ENCODE assay signal across 9 cellular contexts in genomic region chr7:157412021-157412443, GRCh38.
DNase-seq lines count a peak whose midpoint lies in the region; ATAC-seq, FAIRE-seq and TF ChIP-seq lines count a peak whose summit lies in the region.
"Had no signal": no experiment of that assay in that cellular context is flagged by ENCODE, and none has a peak within 500 bp of the region (broad histone marks: within the 10 kb centered on the region; RNA-seq: fewer than 3 reads in every experiment).

No MANE protein-coding gene starts in this region.

- no peak for FAIRE-seq in GM12892 (lab: Jason Lieb, UNC)

- DNase-seq in activated CD4-positive, CD25-positive, alpha-beta regulatory T cell (lab: John Stamatoyannopoulos, UW): no peak
- peak; percentile 82 for DNase-seq in activated CD4-positive, alpha-beta T cell treated with anti-CD3 and anti-CD28 coated beads for 36 hours
- peak; percentile 40 for DNase-seq in epithelial cell of prostate (ENCODE audit: low read depth, low spot score)
- DNase-seq in stimulated activated CD8-positive, alpha-beta memory T cell treated with anti-CD3 and anti-CD28 coated beads, Interleukin-15, amount 100 ng/mL, for 4 hours (ENCODE audit: low read depth in 2 of 2): peak; percentile 18 to 23
- DNase-seq in NCI-H2107 (lab: John Stamatoyannopoulos, UW): no peak
- DNase-seq in GM12892 (ENCODE audit: insufficient read length): no peak
- DNase-seq: MM.1S had no signal

- ATAC-seq in activated CD4-positive, CD25-positive, alpha-beta regulatory T cell treated with anti-CD3 and anti-CD28 coated beads, Interleukin-2, amount 50 U/mL, for 24 hours: peak; percentile 91 to 93
- peak; percentile 96 for ATAC-seq in activated CD4-positive, alpha-beta T cell treated with anti-CD3 and anti-CD28 coated beads for 36 hours
- ATAC-seq in HG03159 (IDR thresholded peaks at IDR 0.05; ENCODE audit: unreplicated experiment): no peak

- peaks cover 23% of the 10 kb centered on the region for H3K36me3 Mint-ChIP-seq in activated CD4-positive, alpha-beta T cell treated with anti-CD3 and anti-CD28 coated beads for 36 hours (ENCODE audit: low read depth)

- intact Hi-C loops in activated CD4-positive, alpha-beta T cell treated with anti-CD3 and anti-CD28 coated beads for 36 hours (cut with DNase I, micrococcal nuclease): loop anchor here in 1 of 2 experiments (2.0 kb wide), 1 partner anchor 83 kb away; no protein-coding TSS in a partner anchor

- H3K27ac Mint-ChIP-seq in activated CD4-positive, alpha-beta T cell treated with anti-CD3 and anti-CD28 coated beads for 36 hours: peak overlapping the region; percentile 90

- H3K27ac ChIP-seq in epithelial cell of prostate: no peak overlapping the region

- H3K4me3 Mint-ChIP-seq in activated CD4-positive, alpha-beta T cell treated with anti-CD3 and anti-CD28 coated beads for 36 hours: peak overlapping the region; percentile 43

- peaks cover 16% of the 10 kb centered on the region for H3K4me1 Mint-ChIP-seq in activated CD4-positive, alpha-beta T cell treated with anti-CD3 and anti-CD28 coated beads for 36 hours

- POLR2A ChIA-PET in activated CD4-positive, alpha-beta T cell treated with anti-CD3 and anti-CD28 coated beads for 36 hours (lab: Charles Lee): no interaction called here

- H3K9me3 Mint-ChIP-seq in activated CD4-positive, alpha-beta T cell treated with anti-CD3 and anti-CD28 coated beads for 36 hours (ENCODE audit: low read depth): no peaks in the 10 kb centered on the region

- no peak for TF ChIP-seq POLR2A in GM12892 (IDR thresholded peaks at IDR 0.05; ENCODE audit: low read depth, low read length)

- no peaks in the 10 kb centered on the region for H3K27me3 Mint-ChIP-seq in activated CD4-positive, alpha-beta T cell treated with anti-CD3 and anti-CD28 coated beads for 36 hours

- CTCF ChIA-PET in activated CD4-positive, alpha-beta T cell treated with anti-CD3 and anti-CD28 coated beads for 36 hours (lab: Charles Lee): interaction anchor here (0.7 to 1.1 kb wide), 2 partner anchors 18 to 23 kb away, joined by 4 read pairs; no protein-coding TSS in a partner anchor

Comparison
In these comparisons a context has a peak if more than half of its experiments do, and no peak if none do; other contexts are left out.
1. DNase-seq: peak in activated CD4-positive, alpha-beta T cell treated with anti-CD3 and anti-CD28 coated beads for 36 hours (single experiment), epithelial cell of prostate (single experiment) and stimulated activated CD8-positive, alpha-beta memory T cell treated with anti-CD3 and anti-CD28 coated beads, Interleukin-15, amount 100 ng/mL, for 4 hours (2 of 2); none in activated CD4-positive, CD25-positive, alpha-beta regulatory T cell (0 of 4), NCI-H2107 (single experiment) and GM12892 (single experiment).